Comparison of ENCODE assay signal across 22 cellular contexts in genomic region chr1:43286533-43286932, GRCh38. TPM values are rescaled to one million over a fixed set of nuclear protein-coding genes. Genes with fewer than 3 reads are reported as not detected.
"Had no signal": no experiment of that assay in that cellular context is flagged by ENCODE, and none has a peak within 500 bp of the region (broad histone marks: within the 10 kb centered on the region; RNA-seq: fewer than 3 reads in every experiment).

No MANE protein-coding gene starts in this region.

- H3K4me3 ChIP-seq: dorsolateral prefrontal cortex, left lung, testis had no signal

- H3K9me3 Mint-ChIP-seq: activated naive CD4-positive, alpha-beta T cell treated with anti-CD3 and anti-CD28 coated beads, Interleukin-2, amount 10 ng/mL, durations not matched to agents 7 days and 5 days; activated T-helper 2 cell treated with anti-CD3 and anti-CD28 coated beads, Interferon-gamma antibody, Interleukin-2, Interleukin-4, amounts not matched to agents 10 μg/mL and 5 μg/mL and 100 μg/mL, durations not matched to agents 14 hours and 24 hours and 36 hours; memory B cell; natural killer cell treated with Interleukin-12 subunit alpha and Interleukin-12 subunit beta and Interleukin-15 and Interleukin-18, amount 100 ng/mL, for 72 hours; stimulated activated naive CD8-positive, alpha-beta T cell treated with anti-CD3 and anti-CD28 coated beads, Interleukin-15, amount 100 ng/mL, for 72 hours; T-helper 2 cell treated with Interferon-gamma antibody and Interleukin-4, amounts not matched to agents 5 μg/mL and 100 μg/mL, for 36 hours had no signal

- H3K4me3 Mint-ChIP-seq: activated CD8-positive, alpha-beta memory T cell treated with anti-CD3 and anti-CD28 coated beads, Interleukin-2, amount 10 ng/mL, durations not matched to agents 7 days and 5 days; activated naive CD4-positive, alpha-beta T cell treated with anti-CD3 and anti-CD28 coated beads, Interleukin-2, amount 10 ng/mL, durations not matched to agents 7 days and 5 days; memory B cell; natural killer cell treated with Interleukin-12 subunit alpha and Interleukin-12 subunit beta and Interleukin-15 and Interleukin-18, amount 100 ng/mL, for 72 hours; stimulated activated naive CD8-positive, alpha-beta T cell treated with anti-CD3 and anti-CD28 coated beads, Interleukin-15, amount 100 ng/mL, for 72 hours; T-helper 2 cell treated with Interferon-gamma antibody and Interleukin-4, amounts not matched to agents 5 μg/mL and 100 μg/mL, for 36 hours had no signal

- H3K36me3 ChIP-seq: left lung, prostate gland had no signal

- H3K27ac ChIP-seq: left lung, testis had no signal

- ATAC-seq: activated CD8-positive, alpha-beta memory T cell treated with anti-CD3 and anti-CD28 coated beads, Interleukin-2, amount 10 ng/mL, durations not matched to agents 7 days and 5 days; left lung; natural killer cell treated with Interleukin-12 subunit alpha and Interleukin-12 subunit beta and Interleukin-15 and Interleukin-18, amount 100 ng/mL, for 72 hours; right cardiac atrium; stimulated activated naive CD8-positive, alpha-beta T cell treated with anti-CD3 and anti-CD28 coated beads, Interleukin-15, amount 100 ng/mL, for 72 hours had no signal

- H3K4me1 Mint-ChIP-seq: activated CD8-positive, alpha-beta memory T cell treated with anti-CD3 and anti-CD28 coated beads, Interleukin-2, amount 10 ng/mL, durations not matched to agents 7 days and 5 days; activated naive CD4-positive, alpha-beta T cell treated with anti-CD3 and anti-CD28 coated beads, Interleukin-2, amount 10 ng/mL, durations not matched to agents 7 days and 5 days; memory B cell had no signal

- FAIRE-seq: astrocyte, endometrium, keratinocyte had no signal

- H3K27ac Mint-ChIP-seq: activated CD8-positive, alpha-beta memory T cell treated with anti-CD3 and anti-CD28 coated beads, Interleukin-2, amount 10 ng/mL, durations not matched to agents 7 days and 5 days; activated naive CD4-positive, alpha-beta T cell treated with anti-CD3 and anti-CD28 coated beads, Interleukin-2, amount 10 ng/mL, durations not matched to agents 7 days and 5 days; activated T-helper 2 cell treated with anti-CD3 and anti-CD28 coated beads, Interferon-gamma antibody, Interleukin-2, Interleukin-4, amounts not matched to agents 10 μg/mL and 5 μg/mL and 100 μg/mL, durations not matched to agents 14 hours and 24 hours and 36 hours; memory B cell; natural killer cell treated with Interleukin-12 subunit alpha and Interleukin-12 subunit beta and Interleukin-15 and Interleukin-18, amount 100 ng/mL, for 72 hours; T-helper 2 cell treated with Interferon-gamma antibody and Interleukin-4, amounts not matched to agents 5 μg/mL and 100 μg/mL, for 36 hours had no signal

- H3K36me3 Mint-ChIP-seq: activated CD8-positive, alpha-beta memory T cell treated with anti-CD3 and anti-CD28 coated beads, Interleukin-2, amount 10 ng/mL, durations not matched to agents 7 days and 5 days; activated naive CD4-positive, alpha-beta T cell treated with anti-CD3 and anti-CD28 coated beads, Interleukin-2, amount 10 ng/mL, durations not matched to agents 7 days and 5 days; memory B cell; natural killer cell treated with Interleukin-12 subunit alpha and Interleukin-12 subunit beta and Interleukin-15 and Interleukin-18, amount 100 ng/mL, for 72 hours had no signal

- DNase-seq: activated CD4-positive, alpha-beta T cell treated with anti-CD3 and anti-CD28 coated beads for 1 hour; activated CD4-positive, alpha-beta T cell treated with anti-CD3 and anti-CD28 coated beads, Interleukin-2, amount 50 U/mL, for 48 hours; activated CD8-positive, alpha-beta memory T cell treated with anti-CD3 and anti-CD28 coated beads, Interleukin-2, amount 10 ng/mL, durations not matched to agents 7 days and 5 days; activated naive CD4-positive, alpha-beta T cell treated with anti-CD3 and anti-CD28 coated beads, Interleukin-2, amount 10 ng/mL, durations not matched to agents 7 days and 5 days; activated T-cell treated with anti-CD3 and anti-CD28 coated beads, Interleukin-2, amount 50 U/mL, for 1 hour; dorsolateral prefrontal cortex; nucleus accumbens; right cardiac atrium; stimulated activated naive CD8-positive, alpha-beta T cell treated with anti-CD3 and anti-CD28 coated beads, Interleukin-15, amount 100 ng/mL, for 72 hours; SW 1271; testis had no signal

- H3K27me3 ChIP-seq: dorsolateral prefrontal cortex, left lung, testis had no signal

- H3K4me1 ChIP-seq: prostate gland had no signal

- H3K9me3 ChIP-seq: left lung, prostate gland, testis had no signal

RNA-seq across cellular contexts. Expression of gene C1orf210, which starts 1.2 kb away (rescaled TPM):
- total RNA-seq: activated CD8-positive, alpha-beta memory T cell treated with anti-CD3 and anti-CD28 coated beads, Interleukin-2, amount 10 ng/mL, durations not matched to agents 7 days and 5 days; activated T-helper 2 cell treated with anti-CD3 and anti-CD28 coated beads, Interferon-gamma antibody, Interleukin-2, Interleukin-4, amounts not matched to agents 10 μg/mL and 5 μg/mL and 100 μg/mL, durations not matched to agents 14 hours and 24 hours and 36 hours; natural killer cell treated with Interleukin-12 subunit alpha and Interleukin-12 subunit beta and Interleukin-15 and Interleukin-18, amount 100 ng/mL, for 72 hours; right cardiac atrium had no signal

RNA-seq across cellular contexts. Expression of gene TIE1, which starts 14.2 kb away (rescaled TPM):
- polyA plus RNA-seq: keratinocyte had no signal

RNA-seq across cellular contexts. Expression of gene TMEM125, which starts 16.8 kb away (rescaled TPM):
- total RNA-seq: activated CD8-positive, alpha-beta memory T cell treated with anti-CD3 and anti-CD28 coated beads, Interleukin-2, amount 10 ng/mL, durations not matched to agents 7 days and 5 days; activated T-helper 2 cell treated with anti-CD3 and anti-CD28 coated beads, Interferon-gamma antibody, Interleukin-2, Interleukin-4, amounts not matched to agents 10 μg/mL and 5 μg/mL and 100 μg/mL, durations not matched to agents 14 hours and 24 hours and 36 hours; natural killer cell treated with Interleukin-12 subunit alpha and Interleukin-12 subunit beta and Interleukin-15 and Interleukin-18, amount 100 ng/mL, for 72 hours had no signal

RNA-seq across cellular contexts. Expression of gene MPL, which starts 51.1 kb away (rescaled TPM):
- total RNA-seq: activated CD8-positive, alpha-beta memory T cell treated with anti-CD3 and anti-CD28 coated beads, Interleukin-2, amount 10 ng/mL, durations not matched to agents 7 days and 5 days; activated T-helper 2 cell treated with anti-CD3 and anti-CD28 coated beads, Interferon-gamma antibody, Interleukin-2, Interleukin-4, amounts not matched to agents 10 μg/mL and 5 μg/mL and 100 μg/mL, durations not matched to agents 14 hours and 24 hours and 36 hours; astrocyte; mucosa of gallbladder; natural killer cell treated with Interleukin-12 subunit alpha and Interleukin-12 subunit beta and Interleukin-15 and Interleukin-18, amount 100 ng/mL, for 72 hours; prostate gland; urinary bladder had no signal
- polyA plus RNA-seq: keratinocyte had no signal
